ENCODE assay signal across 2 cellular contexts in the genomic region with DNA sequence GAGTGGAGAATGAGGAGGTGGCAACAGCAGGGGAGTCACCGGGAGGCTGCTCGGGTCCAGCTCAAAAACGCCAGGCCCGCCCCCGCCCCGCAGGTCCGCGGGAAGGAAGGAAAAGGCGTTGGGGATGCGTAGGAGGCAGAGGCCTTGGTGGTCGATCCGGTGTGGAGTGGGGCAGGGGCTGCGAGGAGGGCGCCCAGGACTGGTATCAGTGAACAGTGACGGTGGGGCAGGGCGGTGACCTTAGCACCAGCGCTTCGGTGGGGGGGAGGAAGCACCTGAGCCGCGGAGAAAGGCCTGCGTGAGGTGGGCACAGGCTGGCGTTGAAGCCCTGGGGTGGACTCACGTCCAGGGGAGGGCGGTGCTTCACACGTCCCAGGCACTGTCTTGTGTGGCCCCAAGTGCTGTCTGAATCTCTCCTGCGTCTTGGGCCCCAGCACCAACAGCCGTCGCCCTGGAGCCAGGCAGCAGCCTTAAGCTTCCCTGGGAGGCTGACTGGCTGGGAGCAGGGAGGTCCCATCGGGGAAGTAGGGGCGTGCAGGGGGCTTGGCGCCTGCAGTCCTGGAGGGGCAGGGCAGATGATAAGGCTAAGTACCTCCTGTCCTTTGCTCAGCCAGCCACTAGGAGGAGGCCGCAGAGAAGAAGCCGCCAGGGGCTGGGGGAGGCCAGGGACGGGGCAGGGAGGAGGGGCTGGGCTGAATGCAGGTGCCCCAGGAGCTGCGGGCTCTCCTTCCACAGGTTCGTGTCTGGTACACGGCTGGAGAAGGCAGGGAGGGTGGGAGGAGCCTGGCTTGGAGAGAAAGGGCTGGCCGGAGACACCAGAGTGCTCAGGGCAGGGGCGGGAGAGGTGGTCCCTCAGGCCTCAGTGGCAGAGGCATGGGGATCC.
TF ChIP-seq lines count a peak whose summit lies in the region.

No MANE protein-coding gene starts in this region.

TF ChIP-seq in Ishikawa, 13 proteins besides CTCF, POLR2A, EP300 and RAD21 (continued from another document):
- TF ChIP-seq USF1 (IDR thresholded peaks at IDR 0.05): no peak

TF ChIP-seq in SK-N-SH treated with all-trans-retinoic acid at 6 μM for 48 hours, 23 proteins besides CTCF, POLR2A, EP300 and RAD21 (continued from another document):
- TF ChIP-seq, protein P1, sequence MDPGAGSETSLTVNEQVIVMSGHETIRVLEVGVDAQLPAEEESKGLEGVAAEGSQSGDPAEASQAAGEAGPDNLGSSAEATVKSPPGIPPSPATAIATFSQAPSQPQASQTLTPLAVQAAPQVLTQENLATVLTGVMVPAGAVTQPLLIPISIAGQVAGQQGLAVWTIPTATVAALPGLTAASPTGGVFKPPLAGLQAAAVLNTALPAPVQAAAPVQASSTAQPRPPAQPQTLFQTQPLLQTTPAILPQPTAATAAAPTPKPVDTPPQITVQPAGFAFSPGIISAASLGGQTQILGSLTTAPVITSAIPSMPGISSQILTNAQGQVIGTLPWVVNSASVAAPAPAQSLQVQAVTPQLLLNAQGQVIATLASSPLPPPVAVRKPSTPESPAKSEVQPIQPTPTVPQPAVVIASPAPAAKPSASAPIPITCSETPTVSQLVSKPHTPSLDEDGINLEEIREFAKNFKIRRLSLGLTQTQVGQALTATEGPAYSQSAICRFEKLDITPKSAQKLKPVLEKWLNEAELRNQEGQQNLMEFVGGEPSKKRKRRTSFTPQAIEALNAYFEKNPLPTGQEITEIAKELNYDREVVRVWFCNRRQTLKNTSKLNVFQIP (CRISPR knock-in tag; IDR thresholded peaks at IDR 0.05; ENCODE audit: borderline replicate concordance, low read depth): no peak
- no peak for TF ChIP-seq ISL1 (CRISPR knock-in tag; IDR thresholded peaks at IDR 0.05)
